12 cellular contexts compared by ENCODE assay signal in genomic region chr6:113184291-113184690, GRCh38.
DNase-seq lines count a peak whose midpoint lies in the region; ATAC-seq and TF ChIP-seq lines count a peak whose summit lies in the region.
"Had no signal": no experiment of that assay in that cellular context is flagged by ENCODE, and none has a peak within 500 bp of the region (broad histone marks: within the 10 kb centered on the region; RNA-seq: fewer than 3 reads in every experiment).

No MANE protein-coding gene starts in this region.

- intact Hi-C loops in left ventricle myocardium superior (cut with micrococcal nuclease) (no loop called here), esophagus squamous epithelium (cut with DNase I) (no loop called here)

- no peak for TF ChIP-seq POLR2A in esophagus squamous epithelium (IDR thresholded peaks at IDR 0.05)

- DNase-seq in A172 (ENCODE audit: low spot score) = peak; percentile 57
- peak; percentile 8 for DNase-seq in H4 (ENCODE audit: low spot score)
- DNase-seq in astrocyte of the hippocampus (ENCODE audit: low read depth, low spot score) = peak; percentile 84
- DNase-seq in left ventricle myocardium superior = no peak
- no peak for DNase-seq in esophagus squamous epithelium (lab: John Stamatoyannopoulos, UW)
- DNase-seq in activated naive CD4-positive, alpha-beta T cell (lab: John Stamatoyannopoulos, UW) = no peak
- DNase-seq: activated naive CD4-positive, alpha-beta T cell treated with anti-CD3 and anti-CD28 coated beads, Interleukin-2, amount 10 ng/mL, durations not matched to agents 7 days and 5 days; stimulated activated CD4-positive, alpha-beta T cell treated with anti-CD3 and anti-CD28 coated beads, Interleukin-12 subunit alpha, Interleukin-12 subunit beta, amount 100 ng/mL, for 4 hours had no signal

- no peaks in the 10 kb centered on the region for H3K36me3 ChIP-seq in esophagus squamous epithelium
- H3K36me3 ChIP-seq: neutrophil had no signal

- ATAC-seq in left ventricle myocardium superior (peak; percentile 52), HG03342 (IDR thresholded peaks at IDR 0.05; ENCODE audit: unreplicated experiment) (no peak), GM21717 (IDR thresholded peaks at IDR 0.05; ENCODE audit: unreplicated experiment) (no peak)
- ATAC-seq: A549 had no signal

- 80 to 81% methylated on average over 3 of the region's 3 CpGs for WGBS in esophagus squamous epithelium, 2 donors

- no peak for TF ChIP-seq CTCF in esophagus squamous epithelium (IDR thresholded peaks at IDR 0.05)

- H3K27ac ChIP-seq in esophagus squamous epithelium = no peak overlapping the region
- H3K27ac ChIP-seq: A549, neutrophil had no signal

- H3K4me3 ChIP-seq in esophagus squamous epithelium = no peak overlapping the region
- H3K4me3 ChIP-seq: A549 had no signal

- no peaks in the 10 kb centered on the region for H3K4me1 ChIP-seq in esophagus squamous epithelium

- H3K27me3 ChIP-seq in esophagus squamous epithelium = no peaks in the 10 kb centered on the region
- H3K27me3 ChIP-seq: neutrophil had no signal

- H3K9me3 ChIP-seq in esophagus squamous epithelium = no peaks in the 10 kb centered on the region
- H3K9me3 ChIP-seq: A549, neutrophil had no signal

Comparison
In these comparisons a context has a peak if more than half of its experiments do, and no peak if none do; other contexts are left out.
1. DNase-seq: peak in A172 (single experiment), H4 (single experiment) and astrocyte of the hippocampus (single experiment); none in left ventricle myocardium superior (single experiment), esophagus squamous epithelium (single experiment) and activated naive CD4-positive, alpha-beta T cell (0 of 4).